Comparison of ENCODE assay signal across 8 cellular contexts in genomic region chr1:40978886-40979240, GRCh38. TPM values are rescaled to one million over a fixed set of nuclear protein-coding genes. Genes with fewer than 3 reads are reported as not detected.
DNase-seq lines count a peak whose midpoint lies in the region; ATAC-seq and TF ChIP-seq lines count a peak whose summit lies in the region.

No MANE protein-coding gene starts in this region.

- H3K4me1 ChIP-seq in IMR-90 (ENCODE audit: control insufficient read depth, insufficient read depth, low read length) (peaks cover 18% of the 10 kb centered on the region), mucosa of rectum (ENCODE audit: control insufficient read depth in 2 of 2, insufficient read depth in 2 of 2, low read length in 2 of 2) (peaks cover 12 to 13% of the 10 kb centered on the region in 2 donors)

- H3K9me3 Mint-ChIP-seq in central memory CD8-positive, alpha-beta T cell = no peaks in the 10 kb centered on the region

- peak overlapping the region; percentile 90 for H3K18ac ChIP-seq in IMR-90 (ENCODE audit: low read depth, low read length)

- H3K4me1 Mint-ChIP-seq in central memory CD8-positive, alpha-beta T cell = peaks cover 20% of the 10 kb centered on the region

- H3K9ac ChIP-seq in IMR-90 (ENCODE audit: low read depth, low read length) (peak overlapping the region; percentile 85), mucosa of rectum (ENCODE audit: low read depth in 1 of 2, low read length in 2 of 2) (peak overlapping the region; percentile 81 to 85)

- peak overlapping the region; percentile 96 for H4K5ac ChIP-seq in IMR-90 (ENCODE audit: low read depth, low read length)

- H3K36me3 ChIP-seq in IMR-90 (ENCODE audit: control insufficient read depth, insufficient read depth, low read length) (no peaks in the 10 kb centered on the region; the same call in 1 of the 2 replicates), mucosa of rectum (ENCODE audit: control insufficient read depth in 2 of 2, insufficient read depth in 2 of 2, low read length in 2 of 2) (no peaks in the 10 kb centered on the region)

- dilution Hi-C loops in IMR-90 (cut with HindIII; ENCODE audit: low sequenced_read_pairs, unreplicated experiment) = no loop called here

- POLR2A ChIA-PET in IMR-90 (lab: Charles Lee; ENCODE audit: unreplicated experiment) = no interaction called here

- H3K14ac ChIP-seq in IMR-90 (replicated peaks; ENCODE audit: low read depth, low read length) = peak overlapping the region; percentile 99

- H3K27me3 ChIP-seq in IMR-90 (ENCODE audit: control insufficient read depth, insufficient read depth, low read length) = no peaks in the 10 kb centered on the region
- no peaks in the 10 kb centered on the region for H3K27me3 ChIP-seq in mucosa of rectum (ENCODE audit: control insufficient read depth in 2 of 2, insufficient read depth in 2 of 2, low read length in 2 of 2)

- peak overlapping the region; percentile 92 for H3K27ac ChIP-seq in 22Rv1
- peak overlapping the region; percentile 96 for H3K27ac ChIP-seq in IMR-90 (ENCODE audit: insufficient read depth, low read length)
- H3K27ac ChIP-seq in mucosa of rectum (ENCODE audit: low read depth in 2 of 2, low read length in 2 of 2) = peak overlapping the region; percentile 83 to 91

- H2BK20ac ChIP-seq in IMR-90 (ENCODE audit: low read depth, low read length) = peak overlapping the region; percentile 86; the same call in 1 of the 2 replicates

- H3K23ac ChIP-seq in IMR-90 (ENCODE audit: low read depth, low read length) = peak overlapping the region; percentile 95

- H3K9me3 ChIP-seq in IMR-90 (ENCODE audit: control insufficient read depth, insufficient read depth, low read length) (no peaks in the 10 kb centered on the region), mucosa of rectum (ENCODE audit: control insufficient read depth in 2 of 2, low read length in 2 of 2) (no peaks in the 10 kb centered on the region)

- peak overlapping the region; percentile 96 for H2BK120ac ChIP-seq in IMR-90 (ENCODE audit: low read depth, low read length)

- TF ChIP-seq CTCF in 22Rv1 (IDR thresholded peaks at IDR 0.05) = no peak
- no peak for TF ChIP-seq CTCF in IMR-90 (conservative IDR thresholded peaks at IDR 0.05; ENCODE audit: low read depth, low read length)

- H3K56ac ChIP-seq in IMR-90 (ENCODE audit: extremely low read depth, insufficient read depth, low read length) = peak overlapping the region; percentile 87; the same call in 1 of the 2 replicates

- H3K4ac ChIP-seq in IMR-90 (ENCODE audit: low read depth, low read length) = peak overlapping the region; percentile 99

- no peak for TF ChIP-seq RAD21 in IMR-90 (IDR thresholded peaks at IDR 0.05; ENCODE audit: low read length)

- intact Hi-C loops in IMR-90 (cut with micrococcal nuclease) = no loop called here

- no peak for ATAC-seq in IMR-90 (ENCODE audit: low read depth)
- no peak for ATAC-seq in central memory CD8-positive, alpha-beta T cell (replicated peaks; ENCODE audit: extremely low read depth, poor library complexity, severe bottlenecking)

- no peaks in the 10 kb centered on the region for H3K27me3 Mint-ChIP-seq in central memory CD8-positive, alpha-beta T cell

- H3K27ac Mint-ChIP-seq in central memory CD8-positive, alpha-beta T cell (ENCODE audit: low read depth) = peak overlapping the region; percentile 89

- peak overlapping the region; percentile 95 for H2BK5ac ChIP-seq in IMR-90 (ENCODE audit: low read depth, low read length, poor library complexity, severe bottlenecking)

- TF ChIP-seq POLR2A in IMR-90 (IDR thresholded peaks at IDR 0.05; ENCODE audit: low read depth, low read length) = no peak

- H3K79me1 ChIP-seq in IMR-90 (ENCODE audit: low read depth in 1 of 2, low read length in 2 of 2) = peaks cover 3 to 38% of the 10 kb centered on the region in 2 experiments

- H3K4me3 ChIP-seq in IMR-90 (ENCODE audit: insufficient read depth, low read depth, low read length) (peak overlapping the region; percentile 67), mucosa of rectum (ENCODE audit: low read length in 2 of 2) (peak overlapping the region; percentile 78 to 93)

- CTCF ChIA-PET in IMR-90 (lab: Yijun Ruan, JAX) = interaction anchor here (0.7 to 1.6 kb wide), 2 partner anchors 13 to 24 kb away, joined by 3 to 5 read pairs; no protein-coding TSS in a partner anchor

- peak overlapping the region; percentile 98 for H4K91ac ChIP-seq in IMR-90 (ENCODE audit: insufficient read depth, low read depth, low read length)

- peak overlapping the region; percentile 98 to 99 for H4K8ac ChIP-seq in IMR-90 (ENCODE audit: low read depth in 2 of 2, low read length in 2 of 2)

- H2AK9ac ChIP-seq in IMR-90 (replicated peaks; ENCODE audit: low read depth, low read length, poor library complexity) = peak overlapping the region; percentile 97

- peak overlapping the region; percentile 78 for H3K4me3 Mint-ChIP-seq in central memory CD8-positive, alpha-beta T cell

- peaks cover 20% of the 10 kb centered on the region for H3K36me3 Mint-ChIP-seq in central memory CD8-positive, alpha-beta T cell (ENCODE audit: insufficient read depth)

- H2AFZ ChIP-seq in IMR-90 (replicated peaks; ENCODE audit: low read length, poor library complexity) = peak overlapping the region; percentile 93

- peaks cover 28% of the 10 kb centered on the region for H4K20me1 ChIP-seq in IMR-90 (ENCODE audit: insufficient read depth, low read length)

- 35% methylated on average over 8 of the region's 17 CpGs; no CpG with 5 or more reads in 1 of the 2 experiments for WGBS in IMR-90 (ENCODE audit: extremely low coverage in 2 of 2, insufficient read length in 1 of 2), 2 experiments

- H3K9me1 ChIP-seq in IMR-90 (ENCODE audit: insufficient read depth, low read length) = peaks cover 23% of the 10 kb centered on the region

- H3K4me2 ChIP-seq in IMR-90 (ENCODE audit: low read depth, low read length) = peak overlapping the region; percentile 85

- in situ Hi-C loops in IMR-90 (cut with MboI; ENCODE audit: low sequenced_read_pairs) = no loop called here

- H2AK5ac ChIP-seq in IMR-90 (ENCODE audit: low read depth, low read length) = peak overlapping the region; percentile 79

- BruUV-seq in IMR-90 (replicated peaks; lab: Mats Ljungman, UMichigan) = no TSS peak

- peak overlapping the region; percentile 76; the same call in 2 of the 3 replicates for H2BK15ac ChIP-seq in IMR-90 (ENCODE audit: low read depth, low read length)

- DNase-seq in IMR-90 = no peak
- DNase-seq in central memory CD8-positive, alpha-beta T cell (ENCODE audit: low spot score in 2 of 2) = peak in 1 of 2 donors; percentile 19
- no peak for DNase-seq in OCI-M2 (lab: John Stamatoyannopoulos, UW; ENCODE audit: unreplicated experiment)
- DNase-seq in NCI-H2171 (lab: John Stamatoyannopoulos, UW) = no peak
- no peak for DNase-seq in central memory CD4-positive, alpha-beta T cell
- no peak for DNase-seq in A172 (ENCODE audit: low spot score)

TF ChIP-seq in IMR-90, 13 proteins besides CTCF, POLR2A, EP300 and RAD21:
- TF ChIP-seq FOS (IDR thresholded peaks at IDR 0.05; ENCODE audit: low read depth, low read length) (no peak), MAZ (IDR thresholded peaks at IDR 0.05; ENCODE audit: borderline replicate concordance, low read depth, low read length) (no peak), NFE2L2 (IDR thresholded peaks at IDR 0.05; ENCODE audit: low read depth, low read length) (no peak), RCOR1 (IDR thresholded peaks at IDR 0.05; ENCODE audit: insufficient replicate concordance, low read length) (no peak), MAFK (IDR thresholded peaks at IDR 0.05; ENCODE audit: low read depth, low read length) (no peak), CHD1 (IDR thresholded peaks at IDR 0.05; ENCODE audit: low read depth, low read length) (no peak), MXI1 (IDR thresholded peaks at IDR 0.05; ENCODE audit: borderline replicate concordance, low read depth, low read length) (no peak), SMC3 (IDR thresholded peaks at IDR 0.05; ENCODE audit: low read depth, low read length) (no peak), BHLHE40 (IDR thresholded peaks at IDR 0.05; ENCODE audit: low read depth, low read length) (no peak), ELK1 (IDR thresholded peaks at IDR 0.05; ENCODE audit: borderline replicate concordance, low read depth, low read length) (no peak), USF2 (IDR thresholded peaks at IDR 0.05; ENCODE audit: low read depth, low read length) (no peak), RFX5 (IDR thresholded peaks at IDR 0.05; ENCODE audit: low read depth, low read length) (no peak), CEBPB (IDR thresholded peaks at IDR 0.05; ENCODE audit: low read depth, low read length) (no peak)

RNA-seq across cellular contexts. Expression of gene CTPS1, which starts 0.6 kb away (rescaled TPM):
- 41.0 and 45.5 TPM in 2 replicates for total RNA-seq in IMR-90 (2012; rRNA removed)
- polyA plus RNA-seq in IMR-90 (2012; rRNA removed) = 40.4 and 43.2 TPM in 2 replicates
- polyA plus RNA-seq in IMR-90 (2012; cell fraction: cytosol; rRNA removed) = 11.2 and 42.3 TPM in 2 replicates
- polyA plus RNA-seq in IMR-90 (2012; cell fraction: nucleus; rRNA removed; ENCODE audit: low replicate concordance) = 23.0 and 58.3 TPM in 2 replicates
- total RNA-seq in A172 (2014; rRNA removed; shearing (Covaris generic)) = 41.2 and 43.8 TPM in 2 replicates

RNA-seq across cellular contexts. Expression of gene SLFNL1, which starts 42.7 kb away (rescaled TPM):
- total RNA-seq in IMR-90 (2012; rRNA removed) = under 0.01 TPM in 2 replicates
- 0.07 and 0.09 TPM in 2 replicates for polyA plus RNA-seq in IMR-90 (2012; rRNA removed)
- 0.02 TPM in 1 of 2 replicates, not detected in the other for polyA plus RNA-seq in IMR-90 (2012; cell fraction: cytosol; rRNA removed)
- 0.30 and 0.76 TPM in 2 replicates for polyA plus RNA-seq in IMR-90 (2012; cell fraction: nucleus; rRNA removed; ENCODE audit: low replicate concordance)
- 0.02 and 0.17 TPM in 2 replicates for total RNA-seq in A172 (2014; rRNA removed; shearing (Covaris generic))
